In the genomic region with DNA sequence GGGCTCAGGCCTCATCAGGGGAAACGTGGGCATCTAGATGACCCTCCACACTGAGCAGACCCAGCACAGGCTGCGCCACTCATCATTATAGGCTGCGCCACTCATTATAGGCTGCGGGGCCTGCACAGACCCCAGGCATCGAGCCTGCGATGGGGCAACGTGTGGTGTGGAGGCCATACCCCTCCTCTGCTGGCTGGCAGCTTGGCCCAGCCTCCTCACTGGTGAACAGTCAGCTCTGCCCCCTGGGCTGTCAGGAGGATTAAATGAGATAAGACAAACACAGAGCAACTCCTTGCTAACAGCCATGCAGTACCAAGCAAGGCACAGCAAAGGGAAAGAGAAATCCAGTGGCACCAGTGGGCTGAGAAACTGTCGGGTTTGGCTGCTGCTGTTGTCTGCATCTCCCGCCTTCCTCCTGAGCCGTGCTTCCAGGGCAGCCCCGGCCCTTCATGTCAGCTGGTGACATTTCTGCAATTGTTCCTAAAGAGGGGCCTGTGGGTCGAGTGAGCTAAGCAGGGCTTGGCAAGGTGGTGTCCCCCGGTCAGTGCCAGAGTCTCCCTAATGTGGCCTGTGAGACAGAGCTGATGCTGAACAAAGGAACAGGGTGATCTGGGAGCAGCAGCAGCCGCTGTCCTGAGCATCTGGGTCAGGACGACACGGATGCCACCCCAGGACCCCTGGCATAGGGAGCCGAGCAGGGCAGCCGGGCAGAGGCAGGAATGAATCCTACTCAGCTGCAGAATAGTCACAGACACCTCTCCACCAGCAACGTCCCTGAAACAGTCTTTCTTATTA, we compare ENCODE assay signal across 14 cellular contexts.
"Had no signal": no experiment of that assay in that cellular context is flagged by ENCODE, and none has a peak within 500 bp of the region (broad histone marks: within the 10 kb centered on the region; RNA-seq: fewer than 3 reads in every experiment).

No MANE protein-coding gene starts in this region.

- H3K36me3 ChIP-seq: prostate gland, stomach had no signal

- ATAC-seq: activated T-cell treated with anti-CD3 and anti-CD28 coated beads, Interleukin-2, amount 50 U/mL, for 4 hours; effector memory CD8-positive, alpha-beta T cell had no signal

- H3K27me3 Mint-ChIP-seq: activated CD4-positive, alpha-beta memory T cell treated with anti-CD3 and anti-CD28 coated beads, Interleukin-2, amount 10 ng/mL, durations not matched to agents 7 days and 5 days; effector memory CD8-positive, alpha-beta T cell had no signal

- H3K27me3 ChIP-seq: neutrophil, stomach had no signal

- H3K4me1 Mint-ChIP-seq: activated CD4-positive, alpha-beta memory T cell treated with anti-CD3 and anti-CD28 coated beads, Interleukin-2, amount 10 ng/mL, durations not matched to agents 7 days and 5 days had no signal

- H3K4me1 ChIP-seq: prostate gland had no signal

- H3K9me3 Mint-ChIP-seq: activated CD4-positive, alpha-beta memory T cell treated with anti-CD3 and anti-CD28 coated beads, Interleukin-2, amount 10 ng/mL, durations not matched to agents 7 days and 5 days; activated naive CD4-positive, alpha-beta T cell treated with anti-CD3 and anti-CD28 coated beads, Interleukin-2, amount 50 U/mL, for 72 hours; activated T-cell treated with anti-CD3 and anti-CD28 coated beads, Interleukin-2, amount 50 U/mL, for 4 hours; effector memory CD8-positive, alpha-beta T cell; WTC11 had no signal

- H3K36me3 Mint-ChIP-seq: WTC11 had no signal

- H3K4me3 Mint-ChIP-seq: activated CD4-positive, alpha-beta memory T cell treated with anti-CD3 and anti-CD28 coated beads, Interleukin-2, amount 10 ng/mL, durations not matched to agents 7 days and 5 days; activated T-cell treated with anti-CD3 and anti-CD28 coated beads, Interleukin-2, amount 50 U/mL, for 4 hours; effector memory CD8-positive, alpha-beta T cell; WTC11 had no signal

- H3K27ac Mint-ChIP-seq: activated CD4-positive, alpha-beta memory T cell treated with anti-CD3 and anti-CD28 coated beads, Interleukin-2, amount 10 ng/mL, durations not matched to agents 7 days and 5 days had no signal

- H3K4me3 ChIP-seq: lung, prostate gland, stomach had no signal

- H3K27ac ChIP-seq: neutrophil, prostate gland, stomach had no signal

- DNase-seq: activated CD4-positive, alpha-beta memory T cell treated with anti-CD3 and anti-CD28 coated beads, Interleukin-2, amount 10 ng/mL, durations not matched to agents 7 days and 5 days; activated CD4-positive, alpha-beta T cell treated with anti-CD3 and anti-CD28 coated beads for 4 hours; activated effector memory CD4-positive, alpha-beta T cell treated with anti-CD3 and anti-CD28 coated beads, Interleukin-2, amount 50 U/mL, for 16 hours; activated T-cell treated with anti-CD3 and anti-CD28 coated beads, Interleukin-2, amount 50 U/mL, for 4 hours; effector memory CD8-positive, alpha-beta T cell; midbrain; small intestine; stomach; T-helper 2 cell had no signal

- H3K9me3 ChIP-seq: neutrophil, prostate gland, stomach had no signal
